In genomic region chr4:84484274-84484673, GRCh38 we compare ENCODE assay signal across 31 cellular contexts. TPM values are rescaled to one million over a fixed set of nuclear protein-coding genes. Genes with fewer than 3 reads are reported as not detected.
"Had no signal": no experiment of that assay in that cellular context is flagged by ENCODE, and none has a peak within 500 bp of the region (broad histone marks: within the 10 kb centered on the region; RNA-seq: fewer than 3 reads in every experiment).

No MANE protein-coding gene starts in this region.

- H3K9me3 ChIP-seq: breast epithelium, esophagus squamous epithelium, heart right ventricle, left ventricle myocardium inferior, thoracic aorta had no signal

- H3K4me1 ChIP-seq: breast epithelium had no signal

- H3K36me3 ChIP-seq: breast epithelium, esophagus squamous epithelium, heart right ventricle, left ventricle myocardium inferior, thoracic aorta had no signal

- H3K9me3 Mint-ChIP-seq: activated CD4-positive, alpha-beta memory T cell treated with anti-CD3 and anti-CD28 coated beads, Interleukin-2, amount 10 ng/mL, durations not matched to agents 7 days and 5 days; activated T-cell treated with anti-CD3 and anti-CD28 coated beads, Interleukin-2, amount 50 U/mL, for 24 hours; dendritic cell treated with granulocyte-macrophage colony-stimulating factor and Interleukin-4, amounts not matched to agents 40 ng/mL and 50 ng/mL, for 4 days; stimulated activated naive CD8-positive, alpha-beta T cell treated with anti-CD3 and anti-CD28 coated beads, Interleukin-15, Interleukin-2, amounts not matched to agents 100 ng/mL and 50 ng/mL, for 24 hours had no signal

- ATAC-seq: activated naive CD4-positive, alpha-beta T cell treated with anti-CD3 and anti-CD28 coated beads, Interleukin-2, amount 50 U/mL, for 72 hours; right cardiac atrium had no signal

- DNase-seq: activated CD4-positive, alpha-beta memory T cell treated with anti-CD3 and anti-CD28 coated beads, Interleukin-2, amount 10 ng/mL, durations not matched to agents 7 days and 5 days; activated CD4-positive, alpha-beta T cell treated with anti-CD3 and anti-CD28 coated beads for 1 hour; activated CD4-positive, alpha-beta T cell treated with anti-CD3 and anti-CD28 coated beads, Interleukin-2, amount 10 ng/mL, durations not matched to agents 7 days and 5 days; activated CD8-positive, alpha-beta memory T cell treated with anti-CD3 and anti-CD28 coated beads, Interleukin-2, amount 50 U/mL, for 48 hours; activated naive CD4-positive, alpha-beta T cell; activated T-cell treated with anti-CD3 and anti-CD28 coated beads, Interleukin-2, amount 50 U/mL, for 24 hours; central memory CD4-positive, alpha-beta T cell; esophagus squamous epithelium; foreskin melanocyte; heart right ventricle; left ventricle myocardium inferior; nephron progenitor cell; occipital lobe; posterior cingulate gyrus; right cardiac atrium; stimulated activated CD4-positive, alpha-beta T cell treated with anti-CD3 and anti-CD28 coated beads, Interleukin-2, amount 100 ng/mL, for 48 hours; T-helper 2 cell; trophoblast cell had no signal

- H3K27ac ChIP-seq: breast epithelium, epithelial cell of prostate, esophagus squamous epithelium, heart right ventricle, left ventricle myocardium inferior, thoracic aorta had no signal

- H3K4me3 ChIP-seq: esophagus squamous epithelium, heart right ventricle, left ventricle myocardium inferior, lung had no signal

- FAIRE-seq: islet of Langerhans, urothelium cell line had no signal

- H3K4me3 Mint-ChIP-seq: activated CD4-positive, alpha-beta memory T cell treated with anti-CD3 and anti-CD28 coated beads, Interleukin-2, amount 10 ng/mL, durations not matched to agents 7 days and 5 days; activated CD4-positive, alpha-beta T cell treated with anti-CD3 and anti-CD28 coated beads, Interleukin-2, amount 10 ng/mL, durations not matched to agents 7 days and 5 days; activated T-cell treated with anti-CD3 and anti-CD28 coated beads, Interleukin-2, amount 50 U/mL, for 24 hours; dendritic cell treated with granulocyte-macrophage colony-stimulating factor and Interleukin-4, amounts not matched to agents 40 ng/mL and 50 ng/mL, for 4 days; nephron progenitor cell; stimulated activated naive CD8-positive, alpha-beta T cell treated with anti-CD3 and anti-CD28 coated beads, Interleukin-15, Interleukin-2, amounts not matched to agents 100 ng/mL and 50 ng/mL, for 24 hours had no signal

- H3K27ac Mint-ChIP-seq: activated CD4-positive, alpha-beta memory T cell treated with anti-CD3 and anti-CD28 coated beads, Interleukin-2, amount 10 ng/mL, durations not matched to agents 7 days and 5 days; activated CD4-positive, alpha-beta T cell treated with anti-CD3 and anti-CD28 coated beads, Interleukin-2, amount 10 ng/mL, durations not matched to agents 7 days and 5 days; activated naive CD4-positive, alpha-beta T cell treated with anti-CD3 and anti-CD28 coated beads, Interleukin-2, amount 50 U/mL, for 72 hours; activated T-cell treated with anti-CD3 and anti-CD28 coated beads, Interleukin-2, amount 50 U/mL, for 24 hours; dendritic cell treated with granulocyte-macrophage colony-stimulating factor and Interleukin-4, amounts not matched to agents 40 ng/mL and 50 ng/mL, for 4 days; nephron progenitor cell; stimulated activated naive CD8-positive, alpha-beta T cell treated with anti-CD3 and anti-CD28 coated beads, Interleukin-15, Interleukin-2, amounts not matched to agents 100 ng/mL and 50 ng/mL, for 24 hours had no signal

RNA-seq across cellular contexts. Expression of gene NKX6-1, which starts 14.8 kb away (rescaled TPM):
- total RNA-seq: activated CD4-positive, alpha-beta memory T cell treated with anti-CD3 and anti-CD28 coated beads, Interleukin-2, amount 10 ng/mL, durations not matched to agents 7 days and 5 days; activated CD4-positive, alpha-beta T cell treated with anti-CD3 and anti-CD28 coated beads, Interleukin-2, amount 10 ng/mL, durations not matched to agents 7 days and 5 days; activated naive CD4-positive, alpha-beta T cell treated with anti-CD3 and anti-CD28 coated beads, Interleukin-2, amount 50 U/mL, for 72 hours; heart right ventricle; left ventricle myocardium inferior; mesenteric fat pad; mucosa of gallbladder; occipital lobe; right cardiac atrium; skeletal muscle tissue; subcutaneous adipose tissue had no signal
- polyA plus RNA-seq: heart right ventricle, right cardiac atrium had no signal
